7 cellular contexts compared by ENCODE assay signal in genomic region chr22:18156878-18157713, GRCh38.
A peak's percentile ranks its signal among the peaks of the same experiment; 100 is the strongest.
DNase-seq lines count a peak whose midpoint lies in the region; ATAC-seq and TF ChIP-seq lines count a peak whose summit lies in the region.

No MANE protein-coding gene starts in this region.

- H3K4me3 ChIP-seq in GM12865 (ENCODE audit: low read depth, low read length): no peak overlapping the region

- ATAC-seq in HG03565 (IDR thresholded peaks at IDR 0.05; ENCODE audit: unreplicated experiment): no peak

- TF ChIP-seq CTCF in GM12865 (IDR thresholded peaks at IDR 0.05; ENCODE audit: insufficient read depth, low read depth, low read length, missing control alignments): peak; percentile 41

- DNase-seq in GM12865 (ENCODE audit: low read depth): peak; percentile 43
- DNase-seq in NCI-H1092 (lab: John Stamatoyannopoulos, UW): peak; percentile 25
- peak; percentile 22 for DNase-seq in T-helper 9 cell
- DNase-seq in cerebellar cortex (ENCODE audit: low spot score): peak; percentile 75
- peak; percentile 53 for DNase-seq in kidney glomerular epithelial cell (lab: John Stamatoyannopoulos, UW)
- DNase-seq in stimulated activated CD4-positive, alpha-beta T cell treated with anti-CD3 and anti-CD28 coated beads, Interleukin-2, amount 100 ng/mL, for 24 hours: peak; percentile 63

Comparison
In these comparisons a context has a peak if more than half of its experiments do, and no peak if none do; other contexts are left out.
1. DNase-seq: peak in every context shown above with its lines; median percentile 75 in cerebellar cortex; 63 in stimulated activated CD4-positive, alpha-beta T cell treated with anti-CD3 and anti-CD28 coated beads, Interleukin-2, amount 100 ng/mL, for 24 hours; 53 in kidney glomerular epithelial cell; 43 in GM12865; 25 in NCI-H1092; 22 in T-helper 9 cell.